1 cellular context compared by ENCODE assay signal in the genomic region with DNA sequence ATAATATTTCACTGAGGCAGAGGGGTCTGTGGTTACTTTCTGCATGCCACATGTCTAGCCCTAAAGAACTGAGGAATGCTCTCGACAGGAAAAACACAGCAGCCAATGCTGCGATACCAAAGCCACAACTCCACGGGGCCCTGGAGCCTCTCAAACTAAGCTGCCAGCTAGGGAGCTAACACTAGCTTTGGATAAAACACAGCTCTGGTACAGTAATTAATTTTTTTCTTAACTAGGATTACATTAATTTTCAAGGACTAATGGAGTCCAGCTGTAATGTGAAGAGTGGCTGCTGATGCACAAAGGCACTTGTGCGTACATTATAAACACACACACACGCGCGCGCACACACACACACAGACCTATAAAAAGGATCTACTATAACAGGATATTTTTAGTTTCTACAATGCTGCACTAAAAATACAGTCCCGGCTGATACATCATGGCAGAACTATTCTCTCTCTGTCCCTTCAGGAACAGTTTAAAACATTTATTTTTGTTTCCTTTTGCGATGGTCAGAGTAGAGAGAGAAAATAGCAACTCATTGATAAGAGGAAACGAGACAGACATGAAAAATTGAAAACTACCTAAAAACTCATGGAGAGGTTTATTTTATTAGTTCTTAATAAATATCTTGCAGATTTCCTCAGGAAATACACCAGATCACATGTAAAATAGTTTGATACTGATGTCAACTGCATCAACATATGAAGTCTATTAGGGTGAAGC.
TF ChIP-seq lines count a peak whose summit lies in the region.

No MANE protein-coding gene starts in this region.

TF ChIP-seq in GM23338, 12 proteins besides CTCF, POLR2A, EP300 and RAD21 (continued from another document):
- TF ChIP-seq, protein P1, sequence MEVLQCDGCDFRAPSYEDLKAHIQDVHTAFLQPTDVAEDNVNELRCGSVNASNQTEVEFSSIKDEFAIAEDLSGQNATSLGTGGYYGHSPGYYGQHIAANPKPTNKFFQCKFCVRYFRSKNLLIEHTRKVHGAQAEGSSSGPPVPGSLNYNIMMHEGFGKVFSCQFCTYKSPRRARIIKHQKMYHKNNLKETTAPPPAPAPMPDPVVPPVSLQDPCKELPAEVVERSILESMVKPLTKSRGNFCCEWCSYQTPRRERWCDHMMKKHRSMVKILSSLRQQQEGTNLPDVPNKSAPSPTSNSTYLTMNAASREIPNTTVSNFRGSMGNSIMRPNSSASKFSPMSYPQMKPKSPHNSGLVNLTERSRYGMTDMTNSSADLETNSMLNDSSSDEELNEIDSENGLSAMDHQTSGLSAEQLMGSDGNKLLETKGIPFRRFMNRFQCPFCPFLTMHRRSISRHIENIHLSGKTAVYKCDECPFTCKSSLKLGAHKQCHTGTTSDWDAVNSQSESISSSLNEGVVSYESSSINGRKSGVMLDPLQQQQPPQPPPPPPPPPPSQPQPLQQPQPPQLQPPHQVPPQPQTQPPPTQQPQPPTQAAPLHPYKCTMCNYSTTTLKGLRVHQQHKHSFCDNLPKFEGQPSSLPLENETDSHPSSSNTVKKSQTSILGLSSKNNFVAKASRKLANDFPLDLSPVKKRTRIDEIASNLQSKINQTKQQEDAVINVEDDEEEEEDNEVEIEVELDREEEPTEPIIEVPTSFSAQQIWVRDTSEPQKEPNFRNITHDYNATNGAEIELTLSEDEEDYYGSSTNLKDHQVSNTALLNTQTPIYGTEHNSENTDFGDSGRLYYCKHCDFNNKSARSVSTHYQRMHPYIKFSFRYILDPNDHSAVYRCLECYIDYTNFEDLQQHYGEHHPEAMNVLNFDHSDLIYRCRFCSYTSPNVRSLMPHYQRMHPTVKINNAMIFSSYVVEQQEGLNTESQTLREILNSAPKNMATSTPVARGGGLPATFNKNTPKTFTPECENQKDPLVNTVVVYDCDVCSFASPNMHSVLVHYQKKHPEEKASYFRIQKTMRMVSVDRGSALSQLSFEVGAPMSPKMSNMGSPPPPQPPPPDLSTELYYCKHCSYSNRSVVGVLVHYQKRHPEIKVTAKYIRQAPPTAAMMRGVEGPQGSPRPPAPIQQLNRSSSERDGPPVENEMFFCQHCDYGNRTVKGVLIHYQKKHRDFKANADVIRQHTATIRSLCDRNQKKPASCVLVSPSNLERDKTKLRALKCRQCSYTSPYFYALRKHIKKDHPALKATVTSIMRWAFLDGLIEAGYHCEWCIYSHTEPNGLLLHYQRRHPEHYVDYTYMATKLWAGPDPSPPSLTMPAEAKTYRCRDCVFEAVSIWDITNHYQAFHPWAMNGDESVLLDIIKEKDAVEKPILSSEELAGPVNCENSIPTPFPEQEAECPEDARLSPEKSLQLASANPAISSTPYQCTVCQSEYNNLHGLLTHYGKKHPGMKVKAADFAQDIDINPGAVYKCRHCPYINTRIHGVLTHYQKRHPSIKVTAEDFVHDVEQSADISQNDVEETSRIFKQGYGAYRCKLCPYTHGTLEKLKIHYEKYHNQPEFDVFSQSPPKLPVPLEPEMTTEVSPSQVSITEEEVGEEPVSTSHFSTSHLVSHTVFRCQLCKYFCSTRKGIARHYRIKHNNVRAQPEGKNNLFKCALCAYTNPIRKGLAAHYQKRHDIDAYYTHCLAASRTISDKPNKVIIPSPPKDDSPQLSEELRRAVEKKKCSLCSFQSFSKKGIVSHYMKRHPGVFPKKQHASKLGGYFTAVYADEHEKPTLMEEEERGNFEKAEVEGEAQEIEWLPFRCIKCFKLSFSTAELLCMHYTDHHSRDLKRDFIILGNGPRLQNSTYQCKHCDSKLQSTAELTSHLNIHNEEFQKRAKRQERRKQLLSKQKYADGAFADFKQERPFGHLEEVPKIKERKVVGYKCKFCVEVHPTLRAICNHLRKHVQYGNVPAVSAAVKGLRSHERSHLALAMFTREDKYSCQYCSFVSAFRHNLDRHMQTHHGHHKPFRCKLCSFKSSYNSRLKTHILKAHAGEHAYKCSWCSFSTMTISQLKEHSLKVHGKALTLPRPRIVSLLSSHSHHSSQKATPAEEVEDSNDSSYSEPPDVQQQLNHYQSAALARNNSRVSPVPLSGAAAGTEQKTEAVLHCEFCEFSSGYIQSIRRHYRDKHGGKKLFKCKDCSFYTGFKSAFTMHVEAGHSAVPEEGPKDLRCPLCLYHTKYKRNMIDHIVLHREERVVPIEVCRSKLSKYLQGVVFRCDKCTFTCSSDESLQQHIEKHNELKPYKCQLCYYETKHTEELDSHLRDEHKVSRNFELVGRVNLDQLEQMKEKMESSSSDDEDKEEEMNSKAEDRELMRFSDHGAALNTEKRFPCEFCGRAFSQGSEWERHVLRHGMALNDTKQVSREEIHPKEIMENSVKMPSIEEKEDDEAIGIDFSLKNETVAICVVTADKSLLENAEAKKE (CRISPR knock-in tag; IDR thresholded peaks at IDR 0.05) = no peak
- TF ChIP-seq EZH2phosphoT487 (IDR thresholded peaks at IDR 0.05; ENCODE audit: unreplicated experiment) (no peak), EZH2 (IDR thresholded peaks at IDR 0.05; ENCODE audit: low read depth, unreplicated experiment) (no peak), JUNB (IDR thresholded peaks at IDR 0.05; ENCODE audit: unreplicated experiment) (no peak), CREB1 (CRISPR knock-in tag; IDR thresholded peaks at IDR 0.05; ENCODE audit: low read depth) (no peak)
- TF ChIP-seq, protein P2, sequence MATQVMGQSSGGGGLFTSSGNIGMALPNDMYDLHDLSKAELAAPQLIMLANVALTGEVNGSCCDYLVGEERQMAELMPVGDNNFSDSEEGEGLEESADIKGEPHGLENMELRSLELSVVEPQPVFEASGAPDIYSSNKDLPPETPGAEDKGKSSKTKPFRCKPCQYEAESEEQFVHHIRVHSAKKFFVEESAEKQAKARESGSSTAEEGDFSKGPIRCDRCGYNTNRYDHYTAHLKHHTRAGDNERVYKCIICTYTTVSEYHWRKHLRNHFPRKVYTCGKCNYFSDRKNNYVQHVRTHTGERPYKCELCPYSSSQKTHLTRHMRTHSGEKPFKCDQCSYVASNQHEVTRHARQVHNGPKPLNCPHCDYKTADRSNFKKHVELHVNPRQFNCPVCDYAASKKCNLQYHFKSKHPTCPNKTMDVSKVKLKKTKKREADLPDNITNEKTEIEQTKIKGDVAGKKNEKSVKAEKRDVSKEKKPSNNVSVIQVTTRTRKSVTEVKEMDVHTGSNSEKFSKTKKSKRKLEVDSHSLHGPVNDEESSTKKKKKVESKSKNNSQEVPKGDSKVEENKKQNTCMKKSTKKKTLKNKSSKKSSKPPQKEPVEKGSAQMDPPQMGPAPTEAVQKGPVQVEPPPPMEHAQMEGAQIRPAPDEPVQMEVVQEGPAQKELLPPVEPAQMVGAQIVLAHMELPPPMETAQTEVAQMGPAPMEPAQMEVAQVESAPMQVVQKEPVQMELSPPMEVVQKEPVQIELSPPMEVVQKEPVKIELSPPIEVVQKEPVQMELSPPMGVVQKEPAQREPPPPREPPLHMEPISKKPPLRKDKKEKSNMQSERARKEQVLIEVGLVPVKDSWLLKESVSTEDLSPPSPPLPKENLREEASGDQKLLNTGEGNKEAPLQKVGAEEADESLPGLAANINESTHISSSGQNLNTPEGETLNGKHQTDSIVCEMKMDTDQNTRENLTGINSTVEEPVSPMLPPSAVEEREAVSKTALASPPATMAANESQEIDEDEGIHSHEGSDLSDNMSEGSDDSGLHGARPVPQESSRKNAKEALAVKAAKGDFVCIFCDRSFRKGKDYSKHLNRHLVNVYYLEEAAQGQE (IDR thresholded peaks at IDR 0.05; ENCODE audit: unreplicated experiment) = no peak
